ENCODE assay signal across 8 cellular contexts in genomic region chr15:43792761-43793493, GRCh38. TPM values are rescaled to one million over a fixed set of nuclear protein-coding genes. Genes with fewer than 3 reads are reported as not detected.
DNase-seq lines count a peak whose midpoint lies in the region; ATAC-seq and TF ChIP-seq lines count a peak whose summit lies in the region.

No MANE protein-coding gene starts in this region.

- H3K4me1 ChIP-seq in esophagus squamous epithelium = peaks cover 22 to 57% (median 25%) of the 10 kb centered on the region in 3 donors

- peak overlapping the region; percentile 96 to 98 (median 96) for H3K27ac ChIP-seq in esophagus squamous epithelium

- TF ChIP-seq POLR2A in esophagus squamous epithelium (IDR thresholded peaks at IDR 0.05) = no peak

- no peaks in the 10 kb centered on the region for H3K9me3 Mint-ChIP-seq in activated CD4-positive, alpha-beta memory T cell treated with anti-CD3 and anti-CD28 coated beads, Interleukin-2, amount 10 ng/mL, durations not matched to agents 7 days and 5 days
- H3K9me3 Mint-ChIP-seq in nephron progenitor cell = peaks cover 5% of the 10 kb centered on the region

- H3K4me3 Mint-ChIP-seq in activated CD4-positive, alpha-beta memory T cell treated with anti-CD3 and anti-CD28 coated beads, Interleukin-2, amount 10 ng/mL, durations not matched to agents 7 days and 5 days = peak overlapping the region; percentile 95
- peak overlapping the region; percentile 98 for H3K4me3 Mint-ChIP-seq in nephron progenitor cell

- no peak for ATAC-seq in HG02852 (IDR thresholded peaks at IDR 0.05; ENCODE audit: unreplicated experiment)

- peak overlapping the region; percentile 95 for H3K27ac Mint-ChIP-seq in activated CD4-positive, alpha-beta memory T cell treated with anti-CD3 and anti-CD28 coated beads, Interleukin-2, amount 10 ng/mL, durations not matched to agents 7 days and 5 days
- H3K27ac Mint-ChIP-seq in nephron progenitor cell = peak overlapping the region; percentile 99

- peak overlapping the region; percentile 83 for H3K4me3 ChIP-seq in HFF-Myc (replicated peaks; ENCODE audit: low read depth, low read length)
- H3K4me3 ChIP-seq in esophagus squamous epithelium = peak overlapping the region; percentile 73 to 86 (median 82)

- H3K27me3 Mint-ChIP-seq in activated CD4-positive, alpha-beta memory T cell treated with anti-CD3 and anti-CD28 coated beads, Interleukin-2, amount 10 ng/mL, durations not matched to agents 7 days and 5 days = no peaks in the 10 kb centered on the region
- no peaks in the 10 kb centered on the region for H3K27me3 Mint-ChIP-seq in nephron progenitor cell (ENCODE audit: low read depth, poor library complexity)

- CTCF ChIA-PET in activated CD4-positive, alpha-beta memory T cell treated with anti-CD3 and anti-CD28 coated beads, Interleukin-2, amount 10 ng/mL, durations not matched to agents 7 days and 5 days (lab: Charles Lee) = interaction anchor here (0.6 to 1.2 kb wide), 4 partner anchors 9 to 416 kb away, joined by 3 to 4 read pairs (median 4); partner anchors contain the start of genes ELL3 and MFAP1

- no peaks in the 10 kb centered on the region for H3K27me3 ChIP-seq in esophagus squamous epithelium

- H3K36me3 Mint-ChIP-seq in activated CD4-positive, alpha-beta memory T cell treated with anti-CD3 and anti-CD28 coated beads, Interleukin-2, amount 10 ng/mL, durations not matched to agents 7 days and 5 days (ENCODE audit: low read depth) = peaks cover 53% of the 10 kb centered on the region
- H3K36me3 Mint-ChIP-seq in nephron progenitor cell (ENCODE audit: low read depth) = peaks cover 33% of the 10 kb centered on the region

- DNase-seq in AG09319 (ENCODE audit: extremely low read depth, low read depth) = no peak
- DNase-seq in HFF-Myc (ENCODE audit: extremely low read depth, low read depth) = no peak
- DNase-seq in activated CD4-positive, alpha-beta memory T cell treated with anti-CD3 and anti-CD28 coated beads, Interleukin-2, amount 10 ng/mL, durations not matched to agents 7 days and 5 days = peak; percentile 35
- no peak for DNase-seq in esophagus squamous epithelium (lab: John Stamatoyannopoulos, UW)
- no peak for DNase-seq in nephron progenitor cell
- no peak for DNase-seq in inferior parietal cortex (ENCODE audit: extremely low spot score)
- no peak for DNase-seq in NCI-H2171 treated with DMSO at 0.1 percent for 48 hours (lab: John Stamatoyannopoulos, UW)

- POLR2A ChIA-PET in activated CD4-positive, alpha-beta memory T cell treated with anti-CD3 and anti-CD28 coated beads, Interleukin-2, amount 10 ng/mL, durations not matched to agents 7 days and 5 days (lab: Charles Lee) = interaction anchor here (1.1 to 5.2 kb wide), 11 partner anchors 9 to 282 kb away, joined by 3 to 88 read pairs (median 6); partner anchors contain the start of genes ELL3, HYPK, MFAP1 and PDIA3

- peaks cover 32 to 46% (median 33%) of the 10 kb centered on the region in 3 donors for H3K36me3 ChIP-seq in esophagus squamous epithelium

- WGBS in esophagus squamous epithelium, 2 donors = 2 to 3% methylated on average over 8 to 28 of the region's 33 CpGs

- peak; percentile 18 for TF ChIP-seq CTCF in AG09319 (IDR thresholded peaks at IDR 0.05; ENCODE audit: low read depth, low read length)
- no peak for TF ChIP-seq CTCF in HFF-Myc (IDR thresholded peaks at IDR 0.05; ENCODE audit: low read depth, low read length, missing control alignments)
- peak in 2 of 6 experiments; percentile 10 to 31 for TF ChIP-seq CTCF in esophagus squamous epithelium (IDR thresholded peaks at IDR 0.05)
- TF ChIP-seq CTCF in nephron progenitor cell (IDR thresholded peaks at IDR 0.05) = no peak

- peaks cover 41% of the 10 kb centered on the region for H3K4me1 Mint-ChIP-seq in activated CD4-positive, alpha-beta memory T cell treated with anti-CD3 and anti-CD28 coated beads, Interleukin-2, amount 10 ng/mL, durations not matched to agents 7 days and 5 days
- peaks cover 50% of the 10 kb centered on the region for H3K4me1 Mint-ChIP-seq in nephron progenitor cell

- no peaks in the 10 kb centered on the region for H3K9me3 ChIP-seq in esophagus squamous epithelium

- intact Hi-C loops in esophagus squamous epithelium (cut with DNase I) = no loop called here

RNA-seq across cellular contexts. Expression of gene SERF2, which starts 0.8 kb away (rescaled TPM):
- 100 to 1,000 TPM; 907 to 928 TPM for total RNA-seq in activated CD4-positive, alpha-beta memory T cell treated with anti-CD3 and anti-CD28 coated beads, Interleukin-2, amount 10 ng/mL, durations not matched to agents 7 days and 5 days
- total RNA-seq in esophagus squamous epithelium = 100 to 1,000 TPM; 520 to 903 (median 765) TPM

RNA-seq across cellular contexts. Expression of gene SERINC4, which starts 7.1 kb away (rescaled TPM):
- under 1 TPM; 0.15 to 0.18 TPM for total RNA-seq in activated CD4-positive, alpha-beta memory T cell treated with anti-CD3 and anti-CD28 coated beads, Interleukin-2, amount 10 ng/mL, durations not matched to agents 7 days and 5 days
- under 1 TPM in 1 of 4 donors, not detected in 3; 0.19 TPM for total RNA-seq in esophagus squamous epithelium

RNA-seq across cellular contexts. Expression of gene HYPK, which starts 7.5 kb away (rescaled TPM):
- total RNA-seq in activated CD4-positive, alpha-beta memory T cell treated with anti-CD3 and anti-CD28 coated beads, Interleukin-2, amount 10 ng/mL, durations not matched to agents 7 days and 5 days = 10 to 100 TPM; 14.3 to 14.4 TPM
- 1 to 10 TPM; 2.0 to 9.3 (median 5.8) TPM for total RNA-seq in esophagus squamous epithelium

RNA-seq across cellular contexts. Expression of gene ELL3, which starts 16.2 kb away (rescaled TPM):
- under 1 TPM; 0.25 to 0.33 TPM for total RNA-seq in activated CD4-positive, alpha-beta memory T cell treated with anti-CD3 and anti-CD28 coated beads, Interleukin-2, amount 10 ng/mL, durations not matched to agents 7 days and 5 days
- 10 to 100 TPM; 16.9 to 40.4 (median 29.9) TPM for total RNA-seq in esophagus squamous epithelium

RNA-seq across cellular contexts. Expression of gene MFAP1, which starts 31.6 kb away (rescaled TPM):
- total RNA-seq in activated CD4-positive, alpha-beta memory T cell treated with anti-CD3 and anti-CD28 coated beads, Interleukin-2, amount 10 ng/mL, durations not matched to agents 7 days and 5 days = 10 to 100 TPM; 34.4 to 37.3 TPM
- total RNA-seq in esophagus squamous epithelium = 10 to 100 TPM; 14.5 to 21.6 (median 18.4) TPM
